Comparison of ENCODE assay signal across 1 cellular context in the genomic region with DNA sequence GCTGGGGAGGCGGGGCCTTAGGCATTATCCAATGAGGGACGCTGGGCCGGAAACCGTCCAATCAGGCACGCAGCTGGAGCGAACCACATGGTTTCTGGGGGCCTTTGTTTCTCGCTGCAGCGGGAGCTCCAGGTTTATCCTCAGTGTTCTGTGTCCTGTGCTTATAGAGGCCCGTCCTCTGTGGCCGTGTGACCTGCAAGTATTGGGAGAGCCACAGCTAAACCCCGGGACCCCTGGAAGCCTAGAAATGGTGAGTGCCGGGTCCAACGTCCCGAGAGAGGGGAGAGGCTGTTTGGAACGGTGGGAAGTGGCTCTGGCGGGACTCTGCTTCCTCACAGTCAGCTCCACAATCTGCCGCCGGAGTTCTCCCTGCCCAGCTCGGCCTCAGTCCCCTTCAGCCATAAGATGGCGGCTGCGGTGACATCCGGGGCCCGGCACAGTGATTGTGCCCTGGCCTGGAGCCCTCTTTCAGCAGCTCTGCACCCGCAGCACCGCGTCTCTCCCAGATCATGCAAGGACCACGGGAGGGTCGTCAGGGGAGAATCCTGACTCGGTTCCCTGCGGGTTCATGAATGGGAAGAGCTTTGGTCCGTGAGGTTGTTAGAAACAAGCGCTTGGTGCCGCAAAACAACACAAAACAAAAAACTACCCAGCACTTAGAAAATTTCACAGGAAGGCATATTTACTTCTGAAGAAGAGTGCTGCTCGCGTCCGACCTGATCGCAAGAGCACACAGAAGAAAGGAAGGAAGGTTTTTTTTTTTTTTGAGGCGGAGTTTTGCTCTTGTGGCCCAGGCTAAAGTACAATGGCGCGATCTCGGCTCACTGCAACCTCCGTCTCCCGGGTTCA.
A peak's percentile ranks its signal among the peaks of the same experiment; 100 is the strongest.
TF ChIP-seq lines count a peak whose summit lies in the region.

A gene (plus strand): TSS at position 133 of the 849 bp plus-strand sequence. CDS start 115 bp downstream, at position 248.

TF ChIP-seq in HepG2, 621 proteins besides CTCF, POLR2A, EP300 and RAD21 (continued from another document and continues in another):
- TF ChIP-seq NAIF1 (CRISPR knock-in tag; IDR thresholded peaks at IDR 0.05; ENCODE audit: borderline replicate concordance), result no peak
- TF ChIP-seq AKAP8 (CRISPR knock-in tag; IDR thresholded peaks at IDR 0.05), result no peak
- TF ChIP-seq ASH2L (IDR thresholded peaks at IDR 0.05; ENCODE audit: insufficient read length, low read depth, low read length), result peak; percentile 80
- TF ChIP-seq ZNF614 (CRISPR knock-in tag; IDR thresholded peaks at IDR 0.05; ENCODE audit: borderline replicate concordance), result peak; percentile 72; the same call in 1 of the 2 replicates
- no peak for TF ChIP-seq NCOA2 (CRISPR knock-in tag; IDR thresholded peaks at IDR 0.05)
- peak; percentile 88 for TF ChIP-seq YY1 (IDR thresholded peaks at IDR 0.05; ENCODE audit: insufficient read depth, insufficient replicate concordance, low read depth, low read length)
- TF ChIP-seq ZNF343 (CRISPR knock-in tag; IDR thresholded peaks at IDR 0.05), result peak; percentile 68; the same call in 1 of the 2 replicates
- TF ChIP-seq ZNF225 (CRISPR knock-in tag; IDR thresholded peaks at IDR 0.05), result 0 out of 2 replicates have a peak, but pooled peaks have one; percentile 29
- TF ChIP-seq ZNF672 (CRISPR knock-in tag; IDR thresholded peaks at IDR 0.05), result no peak
- TF ChIP-seq ZMAT3 (CRISPR knock-in tag; conservative IDR thresholded peaks at IDR 0.05), result peak; percentile 75; the same call in 1 of the 2 replicates
- TF ChIP-seq ZNF207 (IDR thresholded peaks at IDR 0.05; ENCODE audit: borderline replicate concordance), result no peak
- no peak for TF ChIP-seq ZNF138 (CRISPR knock-in tag; IDR thresholded peaks at IDR 0.05; ENCODE audit: low read depth)
- peak; percentile 62; the same call in 1 of the 2 replicates for TF ChIP-seq ZNF510 (CRISPR knock-in tag; IDR thresholded peaks at IDR 0.05; ENCODE audit: low read depth)
- peak; percentile 50; the same call in 1 of the 2 replicates for TF ChIP-seq ZNF543 (CRISPR knock-in tag; IDR thresholded peaks at IDR 0.05)
- peak; percentile 90 for TF ChIP-seq NFYC (CRISPR knock-in tag; IDR thresholded peaks at IDR 0.05)
- TF ChIP-seq KLF9 (CRISPR knock-in tag; IDR thresholded peaks at IDR 0.05; ENCODE audit: low read depth), result no peak
- peak; percentile 87 for TF ChIP-seq ZFY (CRISPR knock-in tag; IDR thresholded peaks at IDR 0.05)
- TF ChIP-seq PAF1 (CRISPR knock-in tag; IDR thresholded peaks at IDR 0.05), result no peak
- peak; percentile 50; the same call in 1 of the 2 replicates for TF ChIP-seq ZNF33A (CRISPR knock-in tag; IDR thresholded peaks at IDR 0.05; ENCODE audit: borderline replicate concordance)
- TF ChIP-seq ZNF329 (CRISPR knock-in tag; IDR thresholded peaks at IDR 0.05; ENCODE audit: low read depth), result 0 out of 2 replicates have a peak, but pooled peaks have one; percentile 63
- peak; percentile 55; the same call in 1 of the 2 replicates for TF ChIP-seq ZNF556 (CRISPR knock-in tag; IDR thresholded peaks at IDR 0.05; ENCODE audit: borderline replicate concordance)
- peak; percentile 62; the same call in 1 of the 2 replicates for TF ChIP-seq ZNF605 (CRISPR knock-in tag; IDR thresholded peaks at IDR 0.05)
- TF ChIP-seq, protein P1, sequence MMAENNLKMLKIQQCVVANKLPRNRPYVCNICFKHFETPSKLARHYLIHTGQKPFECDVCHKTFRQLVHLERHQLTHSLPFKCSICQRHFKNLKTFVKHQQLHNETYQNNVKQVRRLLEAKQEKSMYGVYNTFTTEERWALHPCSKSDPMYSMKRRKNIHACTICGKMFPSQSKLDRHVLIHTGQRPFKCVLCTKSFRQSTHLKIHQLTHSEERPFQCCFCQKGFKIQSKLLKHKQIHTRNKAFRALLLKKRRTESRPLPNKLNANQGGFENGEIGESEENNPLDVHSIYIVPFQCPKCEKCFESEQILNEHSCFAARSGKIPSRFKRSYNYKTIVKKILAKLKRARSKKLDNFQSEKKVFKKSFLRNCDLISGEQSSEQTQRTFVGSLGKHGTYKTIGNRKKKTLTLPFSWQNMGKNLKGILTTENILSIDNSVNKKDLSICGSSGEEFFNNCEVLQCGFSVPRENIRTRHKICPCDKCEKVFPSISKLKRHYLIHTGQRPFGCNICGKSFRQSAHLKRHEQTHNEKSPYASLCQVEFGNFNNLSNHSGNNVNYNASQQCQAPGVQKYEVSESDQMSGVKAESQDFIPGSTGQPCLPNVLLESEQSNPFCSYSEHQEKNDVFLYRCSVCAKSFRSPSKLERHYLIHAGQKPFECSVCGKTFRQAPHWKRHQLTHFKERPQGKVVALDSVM (CRISPR knock-in tag; IDR thresholded peaks at IDR 0.05), result peak; percentile 74
- peak; percentile 57; the same call in 1 of the 2 replicates for TF ChIP-seq RBFOX2 (IDR thresholded peaks at IDR 0.05; ENCODE audit: low read depth, low read length)
- TF ChIP-seq ZNF670 (CRISPR knock-in tag; IDR thresholded peaks at IDR 0.05; ENCODE audit: borderline replicate concordance), result peak; percentile 92
- 0 out of 2 replicates have a peak, but pooled peaks have one; percentile 37 for TF ChIP-seq KAT7 (CRISPR knock-in tag; IDR thresholded peaks at IDR 0.05; ENCODE audit: borderline replicate concordance)
- peak; percentile 89 for TF ChIP-seq RFXAP (CRISPR knock-in tag; IDR thresholded peaks at IDR 0.05; ENCODE audit: borderline replicate concordance)
- peak; percentile 55; the same call in 1 of the 2 replicates for TF ChIP-seq ZNF337 (CRISPR knock-in tag; IDR thresholded peaks at IDR 0.05; ENCODE audit: borderline replicate concordance, low read depth)
- 0 out of 2 replicates have a peak, but pooled peaks have one; percentile 6 for TF ChIP-seq CAMTA2 (CRISPR knock-in tag; IDR thresholded peaks at IDR 0.05; ENCODE audit: borderline replicate concordance)
- 0 out of 2 replicates have a peak, but pooled peaks have one; percentile 47 for TF ChIP-seq ZNF557 (CRISPR knock-in tag; IDR thresholded peaks at IDR 0.05)
- TF ChIP-seq ZFYVE20 (CRISPR knock-in tag; IDR thresholded peaks at IDR 0.05; ENCODE audit: borderline replicate concordance, low read depth), result no peak
- TF ChIP-seq RFXANK (CRISPR knock-in tag; IDR thresholded peaks at IDR 0.05), result 0 out of 2 replicates have a peak, but pooled peaks have one; percentile 56
- TF ChIP-seq ZSCAN21 (CRISPR knock-in tag; IDR thresholded peaks at IDR 0.05; ENCODE audit: borderline replicate concordance), result peak; percentile 36; the same call in 1 of the 2 replicates
- TF ChIP-seq FOXO1 (CRISPR knock-in tag; IDR thresholded peaks at IDR 0.05), result peak; percentile 20; the same call in 1 of the 2 replicates
- peak; percentile 47; the same call in 1 of the 2 replicates for TF ChIP-seq NFRKB (IDR thresholded peaks at IDR 0.05)
- TF ChIP-seq, protein P2, sequence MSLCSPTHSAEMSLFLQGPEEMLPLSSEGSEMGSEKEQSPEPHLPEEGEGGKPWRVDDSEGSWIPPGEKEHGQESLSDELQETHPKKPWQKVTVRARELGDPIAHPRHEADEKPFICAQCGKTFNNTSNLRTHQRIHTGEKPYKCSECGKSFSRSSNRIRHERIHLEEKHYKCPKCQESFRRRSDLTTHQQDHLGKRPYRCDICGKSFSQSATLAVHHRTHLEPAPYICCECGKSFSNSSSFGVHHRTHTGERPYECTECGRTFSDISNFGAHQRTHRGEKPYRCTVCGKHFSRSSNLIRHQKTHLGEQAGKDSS (CRISPR knock-in tag; IDR thresholded peaks at IDR 0.05; ENCODE audit: borderline replicate concordance, low read depth), result peak; percentile 81; the same call in 1 of the 2 replicates
- TF ChIP-seq ZNF607 (CRISPR knock-in tag; IDR thresholded peaks at IDR 0.05; ENCODE audit: borderline replicate concordance), result peak; percentile 52; the same call in 1 of the 2 replicates
- TF ChIP-seq SMC3 (IDR thresholded peaks at IDR 0.05; ENCODE audit: low read length), result 0 out of 2 replicates have a peak, but pooled peaks have one; percentile 4
- TF ChIP-seq NRL (CRISPR knock-in tag; IDR thresholded peaks at IDR 0.05; ENCODE audit: borderline replicate concordance), result peak; percentile 31; the same call in 1 of the 2 replicates
- TF ChIP-seq ZFP36 (IDR thresholded peaks at IDR 0.05; ENCODE audit: borderline replicate concordance, low read depth, low read length, partially characterized antibody), result no peak
- TF ChIP-seq RNF2 (conservative IDR thresholded peaks at IDR 0.05; ENCODE audit: low read depth), result peak; percentile 77; the same call in 1 of the 2 replicates
- peak; percentile 26; the same call in 1 of the 2 replicates for TF ChIP-seq ZBTB7B (CRISPR knock-in tag; IDR thresholded peaks at IDR 0.05)
- TF ChIP-seq ZFP90 (CRISPR knock-in tag; IDR thresholded peaks at IDR 0.05; ENCODE audit: borderline replicate concordance), result 0 out of 2 replicates have a peak, but pooled peaks have one; percentile 35
- no peak for TF ChIP-seq IKZF1 (IDR thresholded peaks at IDR 0.05)
- TF ChIP-seq, protein P3, sequence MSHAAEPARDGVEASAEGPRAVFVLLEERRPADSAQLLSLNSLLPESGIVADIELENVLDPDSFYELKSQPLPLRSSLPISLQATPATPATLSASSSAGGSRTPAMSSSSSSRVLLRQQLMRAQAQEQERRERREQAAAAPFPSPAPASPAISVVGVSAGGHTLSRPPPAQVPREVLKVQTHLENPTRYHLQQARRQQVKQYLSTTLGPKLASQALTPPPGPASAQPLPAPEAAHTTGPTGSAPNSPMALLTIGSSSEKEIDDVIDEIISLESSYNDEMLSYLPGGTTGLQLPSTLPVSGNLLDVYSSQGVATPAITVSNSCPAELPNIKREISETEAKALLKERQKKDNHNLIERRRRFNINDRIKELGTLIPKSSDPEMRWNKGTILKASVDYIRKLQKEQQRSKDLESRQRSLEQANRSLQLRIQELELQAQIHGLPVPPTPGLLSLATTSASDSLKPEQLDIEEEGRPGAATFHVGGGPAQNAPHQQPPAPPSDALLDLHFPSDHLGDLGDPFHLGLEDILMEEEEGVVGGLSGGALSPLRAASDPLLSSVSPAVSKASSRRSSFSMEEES (CRISPR knock-in tag; IDR thresholded peaks at IDR 0.05), result 0 out of 2 replicates have a peak, but pooled peaks have one; percentile 22
- TF ChIP-seq AGO2 (optimal IDR thresholded peaks at IDR 0.05; ENCODE audit: low read depth, low read length), result no peak
- peak; percentile 80 for TF ChIP-seq POGZ (CRISPR knock-in tag; IDR thresholded peaks at IDR 0.05)
- TF ChIP-seq ZNF331 (CRISPR knock-in tag; IDR thresholded peaks at IDR 0.05), result no peak
- TF ChIP-seq SMARCE1 (IDR thresholded peaks at IDR 0.05; ENCODE audit: borderline replicate concordance), result no peak
- TF ChIP-seq ZNF567 (CRISPR knock-in tag; IDR thresholded peaks at IDR 0.05; ENCODE audit: borderline replicate concordance), result no peak
- TF ChIP-seq, protein P4, sequence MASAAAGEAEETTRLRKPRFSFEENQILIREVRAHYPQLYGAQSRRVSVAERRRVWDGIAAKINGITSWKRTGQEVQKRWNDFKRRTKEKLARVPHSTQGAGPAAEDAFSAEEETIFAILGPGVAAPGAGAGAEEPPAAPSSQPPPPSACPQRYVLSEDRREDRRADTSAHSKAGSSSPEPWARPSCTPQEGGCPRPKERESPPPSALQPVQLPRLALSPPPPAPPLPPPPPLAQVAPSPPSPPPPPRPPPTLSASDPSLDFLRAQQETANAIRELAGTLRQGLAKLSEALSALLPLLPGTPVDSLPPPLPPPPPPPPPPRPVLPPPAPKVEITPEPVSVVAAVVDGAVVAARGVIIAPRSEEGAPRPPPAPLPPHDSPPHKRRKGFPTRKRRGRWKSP (CRISPR knock-in tag; IDR thresholded peaks at IDR 0.05), result peak; percentile 65; the same call in 1 of the 2 replicates
- TF ChIP-seq ZNF839 (CRISPR knock-in tag; IDR thresholded peaks at IDR 0.05; ENCODE audit: borderline replicate concordance), result no peak; the same call in 1 of the 2 replicates
- TF ChIP-seq ZNF484 (CRISPR knock-in tag; IDR thresholded peaks at IDR 0.05; ENCODE audit: borderline replicate concordance, low read depth), result 0 out of 2 replicates have a peak, but pooled peaks have one; percentile 77
- TF ChIP-seq MXI1 (IDR thresholded peaks at IDR 0.05; ENCODE audit: borderline replicate concordance, low read depth, low read length), result peak; percentile 63; the same call in 1 of the 3 replicates
- TF ChIP-seq ZNF678 (CRISPR knock-in tag; IDR thresholded peaks at IDR 0.05), result peak; percentile 65; the same call in 1 of the 2 replicates
- TF ChIP-seq HIVEP1 (CRISPR knock-in tag; IDR thresholded peaks at IDR 0.05), result 0 out of 2 replicates have a peak, but pooled peaks have one; percentile 43
- TF ChIP-seq MED8 (CRISPR knock-in tag; IDR thresholded peaks at IDR 0.05; ENCODE audit: insufficient replicate concordance), result no peak
- TF ChIP-seq HNRNPL (IDR thresholded peaks at IDR 0.05; ENCODE audit: low read depth, low read length), result 0 out of 2 replicates have a peak, but pooled peaks have one; percentile 23
- TF ChIP-seq, protein P5, sequence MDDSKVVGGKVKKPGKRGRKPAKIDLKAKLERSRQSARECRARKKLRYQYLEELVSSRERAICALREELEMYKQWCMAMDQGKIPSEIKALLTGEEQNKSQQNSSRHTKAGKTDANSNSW (CRISPR knock-in tag; IDR thresholded peaks at IDR 0.05; ENCODE audit: borderline replicate concordance), result no peak
- no peak for TF ChIP-seq ZNF816 (CRISPR knock-in tag; IDR thresholded peaks at IDR 0.05; ENCODE audit: borderline replicate concordance)
- TF ChIP-seq ZNF629 (CRISPR knock-in tag; conservative IDR thresholded peaks at IDR 0.05), result 0 out of 2 replicates have a peak, but pooled peaks have one; percentile 31
- no peak for TF ChIP-seq SUZ12 (IDR thresholded peaks at IDR 0.05; ENCODE audit: low read depth, low read length)
- TF ChIP-seq ZFP36L1 (CRISPR knock-in tag; IDR thresholded peaks at IDR 0.05), result no peak
- 0 out of 2 replicates have a peak, but pooled peaks have one; percentile 83 for TF ChIP-seq ZNF598 (CRISPR knock-in tag; IDR thresholded peaks at IDR 0.05; ENCODE audit: borderline replicate concordance)
- TF ChIP-seq NFE2L1 (CRISPR knock-in tag; IDR thresholded peaks at IDR 0.05; ENCODE audit: borderline replicate concordance), result peak; percentile 29; the same call in 1 of the 2 replicates
- TF ChIP-seq MTF1 (CRISPR knock-in tag; IDR thresholded peaks at IDR 0.05), result no peak
- TF ChIP-seq ZNF431 (CRISPR knock-in tag; IDR thresholded peaks at IDR 0.05; ENCODE audit: borderline replicate concordance, low read depth), result no peak
- TF ChIP-seq, protein P6, sequence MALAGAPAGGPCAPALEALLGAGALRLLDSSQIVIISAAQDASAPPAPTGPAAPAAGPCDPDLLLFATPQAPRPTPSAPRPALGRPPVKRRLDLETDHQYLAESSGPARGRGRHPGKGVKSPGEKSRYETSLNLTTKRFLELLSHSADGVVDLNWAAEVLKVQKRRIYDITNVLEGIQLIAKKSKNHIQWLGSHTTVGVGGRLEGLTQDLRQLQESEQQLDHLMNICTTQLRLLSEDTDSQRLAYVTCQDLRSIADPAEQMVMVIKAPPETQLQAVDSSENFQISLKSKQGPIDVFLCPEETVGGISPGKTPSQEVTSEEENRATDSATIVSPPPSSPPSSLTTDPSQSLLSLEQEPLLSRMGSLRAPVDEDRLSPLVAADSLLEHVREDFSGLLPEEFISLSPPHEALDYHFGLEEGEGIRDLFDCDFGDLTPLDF (CRISPR knock-in tag; IDR thresholded peaks at IDR 0.05), result 0 out of 2 replicates have a peak, but pooled peaks have one; percentile 18
